Comparison of ENCODE assay signal across 21 cellular contexts in genomic region chr18:59149416-59149815, GRCh38.
"Had no signal": no experiment of that assay in that cellular context is flagged by ENCODE, and none has a peak within 500 bp of the region (broad histone marks: within the 10 kb centered on the region; RNA-seq: fewer than 3 reads in every experiment).

No MANE protein-coding gene starts in this region.

- H3K36me3 ChIP-seq: cardiac muscle cell, uterus had no signal

- H3K27ac ChIP-seq: cardiac muscle cell, esophagus squamous epithelium, heart right ventricle, left ventricle myocardium inferior, spleen, transverse colon, uterus had no signal

- DNase-seq: activated B cell treated with CpG ODN at 0.5 μM for 24 hours; activated CD4-positive, alpha-beta T cell treated with anti-CD3 and anti-CD28 coated beads for 48 hours; activated T-cell treated with anti-CD3 and anti-CD28 coated beads, Interleukin-2, amount 50 U/mL, for 1 hour; amygdala; effector memory CD8-positive, alpha-beta T cell; esophagus squamous epithelium; heart right ventricle; immature natural killer cell; kidney glomerular epithelial cell; left ventricle myocardium inferior; mammary epithelial cell; nephron progenitor cell; nucleus accumbens; spleen; stimulated activated CD8-positive, alpha-beta memory T cell treated with anti-CD3 and anti-CD28 coated beads, Interleukin-4, amount 100 ng/mL, for 48 hours; stimulated activated naive CD4-positive, alpha-beta T cell treated with Interleukin-2 at 50 U/mL for 16 hours; T-helper 9 cell; transverse colon; uterus had no signal

- H3K4me3 ChIP-seq: cardiac muscle cell, esophagus squamous epithelium, heart right ventricle, left ventricle myocardium inferior, spleen, transverse colon, uterus had no signal

- ATAC-seq: effector memory CD8-positive, alpha-beta T cell; heart right ventricle had no signal

- H3K4me1 ChIP-seq: transverse colon, uterus had no signal

- H3K4me3 Mint-ChIP-seq: activated B cell treated with CpG ODN at 0.5 μM for 24 hours; activated naive CD8-positive, alpha-beta T cell; immature natural killer cell; nephron progenitor cell had no signal

- H3K9me3 Mint-ChIP-seq: activated B cell treated with CpG ODN at 0.5 μM for 24 hours; effector memory CD8-positive, alpha-beta T cell; immature natural killer cell; nephron progenitor cell had no signal

- H3K27ac Mint-ChIP-seq: activated B cell treated with CpG ODN at 0.5 μM for 24 hours, nephron progenitor cell had no signal

- H3K27me3 ChIP-seq: cardiac muscle cell, esophagus squamous epithelium, heart right ventricle, spleen, transverse colon, uterus had no signal

- H3K27me3 Mint-ChIP-seq: activated B cell treated with CpG ODN at 0.5 μM for 24 hours; activated naive CD8-positive, alpha-beta T cell; effector memory CD8-positive, alpha-beta T cell had no signal

- H3K4me1 Mint-ChIP-seq: nephron progenitor cell had no signal
